15 cellular contexts compared by ENCODE assay signal in the genomic region with DNA sequence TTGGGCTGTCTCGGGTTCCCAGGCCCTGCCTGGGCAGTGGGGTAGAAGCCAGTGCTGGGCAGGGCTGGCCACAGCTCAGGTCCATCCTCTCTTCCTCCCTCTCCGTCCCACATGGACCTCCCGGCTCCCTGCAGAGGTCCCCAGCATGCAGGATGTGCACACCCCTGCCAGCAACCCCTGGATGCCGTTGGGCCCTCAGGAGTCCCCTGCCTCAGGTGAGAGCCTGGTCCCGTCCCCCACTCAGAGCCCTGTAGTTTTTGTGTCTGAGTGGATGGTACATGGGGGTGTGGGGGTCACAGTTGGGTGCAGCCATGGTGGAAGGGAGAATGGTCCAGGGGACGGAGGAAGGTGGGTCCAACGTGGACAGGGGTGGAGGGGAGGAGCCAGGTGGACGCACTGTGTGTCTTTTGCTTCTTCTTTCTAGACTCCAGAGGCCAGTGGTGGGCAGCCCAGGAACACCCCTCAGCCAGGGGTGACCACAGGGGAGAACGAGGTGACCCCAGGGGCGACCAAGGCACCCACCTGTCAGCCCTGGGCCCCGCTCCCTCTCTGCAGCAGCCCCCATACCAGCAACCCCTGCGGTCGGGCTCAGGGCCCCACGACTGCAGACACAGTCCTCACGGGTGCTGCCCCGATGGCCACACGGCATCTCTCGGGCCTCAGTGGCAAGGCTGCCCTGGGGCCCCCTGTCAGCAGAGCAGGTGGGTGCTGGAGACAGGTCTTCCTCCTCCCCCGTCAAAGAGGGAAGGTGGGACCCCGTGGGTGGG.
"Had no signal": no experiment of that assay in that cellular context is flagged by ENCODE, and none has a peak within 500 bp of the region (broad histone marks: within the 10 kb centered on the region; RNA-seq: fewer than 3 reads in every experiment).

No MANE protein-coding gene starts in this region.

- H3K4me3 ChIP-seq: cardiac muscle cell, esophagus squamous epithelium, lung, spleen had no signal

- H3K36me3 ChIP-seq: cardiac muscle cell, WERI-Rb-1 had no signal

- H3K27me3 ChIP-seq: cardiac muscle cell, esophagus squamous epithelium had no signal

- H3K4me1 ChIP-seq: esophagus squamous epithelium, spleen had no signal

- H3K9me3 ChIP-seq: esophagus squamous epithelium, spleen had no signal

- H3K27ac ChIP-seq: cardiac muscle cell, esophagus squamous epithelium, spleen, WERI-Rb-1 had no signal

- ATAC-seq: effector memory CD8-positive, alpha-beta T cell; natural killer cell treated with Interleukin-12 subunit alpha and Interleukin-12 subunit beta and Interleukin-15 and Interleukin-18, amount 100 ng/mL, for 72 hours; stimulated activated memory B cell treated with anti-CD40 and anti-IgM and Interleukin-4, amounts not matched to agents 10 μg/mL and 1 μg/mL and 100 μg/mL, for 72 hours had no signal

- DNase-seq: activated CD4-positive, alpha-beta T cell treated with anti-CD3 and anti-CD28 coated beads, Interleukin-2, amount 10 ng/mL, durations not matched to agents 24 days and 14 days; activated CD8-positive, alpha-beta memory T cell treated with anti-CD3 and anti-CD28 coated beads, Interleukin-2, amount 50 U/mL, for 4 hours; activated naive CD8-positive, alpha-beta T cell treated with anti-CD3 and anti-CD28 coated beads, Interleukin-2, amount 10 ng/mL, durations not matched to agents 7 days and 5 days; activated T-cell treated with anti-CD3 and anti-CD28 coated beads, Interleukin-2, amount 50 U/mL, for 72 hours; amygdala; effector memory CD8-positive, alpha-beta T cell; esophagus squamous epithelium; stimulated activated CD4-positive, alpha-beta T cell treated with anti-CD3 and anti-CD28 coated beads, Interleukin-4, amount 100 ng/mL, for 4 hours; T-helper 2 cell; WERI-Rb-1 had no signal
